In the genomic region with DNA sequence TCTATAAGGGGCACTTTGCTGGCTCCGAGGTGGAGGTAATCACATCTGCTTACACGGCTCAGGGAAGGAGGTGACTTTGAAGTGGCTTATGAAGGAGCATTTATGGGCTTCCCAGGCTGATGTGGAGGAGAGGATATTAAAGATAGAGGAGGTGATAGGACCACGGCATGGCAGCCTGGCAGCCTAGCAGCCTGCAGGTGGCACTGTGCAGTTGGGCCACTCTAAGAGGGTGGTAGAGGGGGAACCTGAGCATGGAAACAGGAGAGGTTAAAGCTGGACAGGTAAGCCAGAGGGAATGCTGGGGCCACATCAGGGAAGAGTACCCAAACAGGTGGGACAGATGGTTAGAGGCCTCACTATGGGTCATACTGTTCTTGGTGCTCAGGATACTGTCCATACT, we compare ENCODE assay signal across 14 cellular contexts.
DNase-seq lines count a peak whose midpoint lies in the region; ATAC-seq and TF ChIP-seq lines count a peak whose summit lies in the region.
"Had no signal": no experiment of that assay in that cellular context is flagged by ENCODE, and none has a peak within 500 bp of the region (broad histone marks: within the 10 kb centered on the region; RNA-seq: fewer than 3 reads in every experiment).

No MANE protein-coding gene starts in this region.

- no peak for TF ChIP-seq POLR2A in adrenal gland (IDR thresholded peaks at IDR 0.05)
- TF ChIP-seq POLR2A in esophagus squamous epithelium (IDR thresholded peaks at IDR 0.05): no peak

- H3K36me3 ChIP-seq in adrenal gland (replicated peaks in 1 of 2) (no peaks in the 10 kb centered on the region), mucosa of descending colon (ENCODE audit: low read depth) (no peaks in the 10 kb centered on the region), esophagus squamous epithelium (no peaks in the 10 kb centered on the region), psoas muscle (ENCODE audit: insufficient read depth in 1 of 2, low read depth in 1 of 2) (no peaks in the 10 kb centered on the region)

- DNase-seq in ELF-1 (ENCODE audit: low read depth, low spot score) (peak; percentile 14), adrenal gland (peak in 4 of 7 donors; percentile 21 to 38 (median 28)), mucosa of descending colon (peak in 2 of 3 donors; percentile 53 to 64), esophagus squamous epithelium (lab: John Stamatoyannopoulos, UW) (no peak), psoas muscle (no peak), MV-4-11 (lab: John Stamatoyannopoulos, UW) (no peak)
- DNase-seq: activated effector memory CD4-positive, alpha-beta T cell treated with anti-CD3 and anti-CD28 coated beads, Interleukin-2, amount 50 U/mL, for 16 hours; cerebellar nuclear complex; NCI-H2227 treated with DMSO at 0.1 percent for 48 hours; stimulated activated CD4-positive, alpha-beta T cell treated with anti-CD3 and anti-CD28 coated beads, Interleukin-12 subunit alpha, Interleukin-12 subunit beta, amount 100 ng/mL, for 4 hours; SW 1271 had no signal

- H3K9me3 ChIP-seq in adrenal gland (replicated peaks in 1 of 3) (no peaks in the 10 kb centered on the region), mucosa of descending colon (no peaks in the 10 kb centered on the region), esophagus squamous epithelium (no peaks in the 10 kb centered on the region), psoas muscle (no peaks in the 10 kb centered on the region)

- intact Hi-C loops in adrenal gland (cut with DNase I) (loop anchor here in 1 of 2 donors (10.0 kb wide), 1 partner anchor 60 kb away; no protein-coding TSS in a partner anchor), mucosa of descending colon (cut with DNase I, micrococcal nuclease) (no loop called here), esophagus squamous epithelium (cut with DNase I) (no loop called here), psoas muscle (cut with DNase I) (no loop called here)

- H3K27ac ChIP-seq in adrenal gland (no peak overlapping the region), esophagus squamous epithelium (no peak overlapping the region), psoas muscle (no peak overlapping the region)

- H3K27me3 ChIP-seq in adrenal gland (no peaks in the 10 kb centered on the region), esophagus squamous epithelium (no peaks in the 10 kb centered on the region), psoas muscle (ENCODE audit: insufficient read depth in 3 of 3, low read length in 2 of 3) (no peaks in the 10 kb centered on the region)

- TF ChIP-seq CTCF in LNCAP (IDR thresholded peaks at IDR 0.05): peak; percentile 64
- peak in 5 of 6 experiments; percentile 22 to 50 (median 49) for TF ChIP-seq CTCF in adrenal gland (IDR thresholded peaks at IDR 0.05)
- TF ChIP-seq CTCF in mucosa of descending colon (IDR thresholded peaks at IDR 0.05): no peak
- peak in 1 of 6 experiments; percentile 7 for TF ChIP-seq CTCF in esophagus squamous epithelium (IDR thresholded peaks at IDR 0.05)
- no peak for TF ChIP-seq CTCF in psoas muscle (IDR thresholded peaks at IDR 0.05)

- H3K4me1 ChIP-seq in adrenal gland (replicated peaks in 1 of 2) (no peaks in the 10 kb centered on the region), mucosa of descending colon (ENCODE audit: low read depth) (no peaks in the 10 kb centered on the region), esophagus squamous epithelium (no peaks in the 10 kb centered on the region), psoas muscle (no peaks in the 10 kb centered on the region)

- ATAC-seq in mucosa of descending colon (peak; percentile 72), HG03280 (IDR thresholded peaks at IDR 0.05; ENCODE audit: unreplicated experiment) (no peak), psoas muscle (no peak)
- ATAC-seq: K562 had no signal

- WGBS in adrenal gland, 4 donors: 52 to 63% (median 59%) methylated on average over 3 of the region's 3 CpGs
- WGBS in esophagus squamous epithelium, 2 donors: 45 to 52% methylated on average over 2 to 3 of the region's 3 CpGs
- WGBS in psoas muscle, 3 donors: 51 to 58% (median 53%) methylated on average over 3 of the region's 3 CpGs

- H3K4me3 ChIP-seq in adrenal gland: no peak overlapping the region
- no peak overlapping the region for H3K4me3 ChIP-seq in mucosa of descending colon
- no peak overlapping the region for H3K4me3 ChIP-seq in esophagus squamous epithelium
- H3K4me3 ChIP-seq in psoas muscle: no peak overlapping the region
- H3K4me3 ChIP-seq: K562 had no signal

Comparison
In these comparisons a context has a peak if more than half of its experiments do, and no peak if none do; other contexts are left out.
1. DNase-seq: peak in ELF-1 (single experiment), adrenal gland (4 of 7) and mucosa of descending colon (2 of 3); none in esophagus squamous epithelium (single experiment), psoas muscle (0 of 2) and MV-4-11 (single experiment).
2. CTCF ChIP-seq: peak in LNCAP (single experiment) and adrenal gland (5 of 6); none in mucosa of descending colon (single experiment) and psoas muscle (single experiment).